Comparison of ENCODE assay signal across 8 cellular contexts in the genomic region with DNA sequence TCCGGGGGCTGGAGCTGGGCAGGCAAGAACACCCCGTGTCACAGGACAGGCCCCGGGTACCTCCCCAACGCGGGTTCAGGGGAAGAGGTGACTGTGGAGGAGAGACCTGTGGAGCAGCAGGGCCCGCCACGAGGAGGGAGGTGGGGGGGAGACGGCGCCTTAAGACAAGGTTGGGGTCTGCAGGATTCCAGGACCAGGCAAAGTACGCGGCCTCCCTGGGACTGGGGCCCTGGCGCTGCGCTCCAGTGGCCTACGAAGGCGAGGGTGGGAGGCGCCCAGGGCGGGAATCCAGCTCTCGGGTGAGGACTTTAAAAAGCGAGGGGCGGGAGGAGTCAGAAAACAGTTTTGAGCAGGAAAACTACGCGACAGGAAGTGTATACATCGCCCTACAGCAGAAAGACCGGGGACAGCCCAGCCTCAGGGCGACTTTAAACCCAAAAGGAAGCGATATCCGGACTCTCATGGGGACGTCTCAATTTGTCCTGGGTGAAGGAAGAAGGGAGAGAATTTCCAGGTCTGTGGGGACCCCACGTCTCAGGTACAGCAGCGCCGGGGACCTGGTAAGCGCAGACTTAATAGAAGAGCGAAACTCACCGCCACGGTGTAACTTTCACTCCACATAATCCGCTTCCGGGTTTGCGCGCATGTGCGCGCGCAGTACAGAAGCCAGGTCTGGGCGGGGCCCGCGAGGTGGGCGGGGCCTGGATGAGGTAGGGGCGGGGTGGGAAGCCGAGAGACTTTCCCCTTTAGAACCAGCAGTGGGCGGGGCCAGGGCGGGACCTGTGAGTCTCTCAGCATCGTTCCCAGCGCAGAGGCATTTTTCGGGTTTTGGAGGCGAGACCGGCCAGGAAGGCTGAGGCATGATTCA. TPM values are rescaled to one million over a fixed set of nuclear protein-coding genes. Genes with fewer than 3 reads are reported as not detected.
DNase-seq lines count a peak whose midpoint lies in the region; ATAC-seq and TF ChIP-seq lines count a peak whose summit lies in the region.

A gene (minus strand): TSS at position 638 of the 868 bp plus-strand sequence.

- H3K4me1 ChIP-seq in mesodermal cell (ENCODE audit: control insufficient read depth, insufficient read depth, low read length, poor library complexity, severe bottlenecking): peaks cover 3% of the 10 kb centered on the region

- H3K36me3 ChIP-seq in mesodermal cell (ENCODE audit: control insufficient read depth, insufficient read depth, low read length): peaks cover 24% of the 10 kb centered on the region

- no peaks in the 10 kb centered on the region for H3K27me3 ChIP-seq in HL-60 (ENCODE audit: insufficient read depth, poor library complexity, severe bottlenecking)

- peak within 1 kb of the TSS; percentile 81 for H3K27ac ChIP-seq in HL-60 (replicated peaks)
- peak within 1 kb of the TSS; percentile 89 for H3K27ac ChIP-seq in mesodermal cell (ENCODE audit: low read depth, low read length, severe bottlenecking)

- H3K9me3 ChIP-seq in mesodermal cell (ENCODE audit: control insufficient read depth, low read length): no peaks in the 10 kb centered on the region

- peak within 1 kb of the TSS; percentile 63 for H3K4me3 ChIP-seq in HL-60 (replicated peaks; ENCODE audit: insufficient read depth, low read length)
- H3K4me3 ChIP-seq in mesodermal cell (ENCODE audit: extremely low read depth, insufficient read depth, low read length, poor library complexity, severe bottlenecking): peak within 1 kb of the TSS; percentile 59

- in situ Hi-C loops in endometrial microvascular endothelial cells (cut with HindIII; ENCODE audit: inconsistent ontology term, low pct_unique_long_range_greater_than_20kb, low sequenced_read_pairs): no loop called here

- WGBS in mesodermal cell (ENCODE audit: insufficient coverage in 2 of 2), 2 experiments: 2 to 3% methylated on average over 34 to 42 of the region's 55 CpGs

- ATAC-seq in GM19397 (IDR thresholded peaks at IDR 0.05; ENCODE audit: unreplicated experiment): peak; percentile 93

- TF ChIP-seq CTCF in HL-60 (IDR thresholded peaks at IDR 0.05; ENCODE audit: insufficient read depth, low read length): no peak

- peak; percentile 33 to 89 (median 79) for DNase-seq in C1 segment of cervical spinal cord (lab: John Stamatoyannopoulos, UW)
- DNase-seq in HL-60 (ENCODE audit: low read depth in 1 of 2, low spot score in 1 of 2): peak; percentile 84 to 96
- DNase-seq in NOMO-1 treated with DMSO at 0.1 percent for 48 hours (lab: John Stamatoyannopoulos, UW; ENCODE audit: unreplicated experiment): peak; percentile 78
- DNase-seq in activated CD8-positive, alpha-beta memory T cell treated with anti-CD3 and anti-CD28 coated beads, Interleukin-2, amount 50 U/mL, for 1 hour (ENCODE audit: extremely low read depth): peak; percentile 87
- DNase-seq in stimulated activated CD8-positive, alpha-beta memory T cell treated with anti-CD3 and anti-CD28 coated beads, Interleukin-15, amount 100 ng/mL, for 24 hours (ENCODE audit: low read depth): peak; percentile 71

RNA-seq across cellular contexts. Expression of the gene that starts here (rescaled TPM):
- 17.8 TPM for total RNA-seq in endometrial microvascular endothelial cells (ENCODE audit: inconsistent ontology term)
- 72.5 TPM for polyA plus RNA-seq in mesodermal cell (2013, experiment 1 of 2)
- 86.4 TPM for polyA plus RNA-seq in mesodermal cell (2013, experiment 2 of 2)

Comparison
In these comparisons a context has a peak if more than half of its experiments do, and no peak if none do; other contexts are left out.
1. Peak in every context shown above with its lines: DNase-seq, ATAC-seq, H3K4me3 ChIP-seq and H3K27ac ChIP-seq.